ENCODE assay signal across 25 cellular contexts in the genomic region with DNA sequence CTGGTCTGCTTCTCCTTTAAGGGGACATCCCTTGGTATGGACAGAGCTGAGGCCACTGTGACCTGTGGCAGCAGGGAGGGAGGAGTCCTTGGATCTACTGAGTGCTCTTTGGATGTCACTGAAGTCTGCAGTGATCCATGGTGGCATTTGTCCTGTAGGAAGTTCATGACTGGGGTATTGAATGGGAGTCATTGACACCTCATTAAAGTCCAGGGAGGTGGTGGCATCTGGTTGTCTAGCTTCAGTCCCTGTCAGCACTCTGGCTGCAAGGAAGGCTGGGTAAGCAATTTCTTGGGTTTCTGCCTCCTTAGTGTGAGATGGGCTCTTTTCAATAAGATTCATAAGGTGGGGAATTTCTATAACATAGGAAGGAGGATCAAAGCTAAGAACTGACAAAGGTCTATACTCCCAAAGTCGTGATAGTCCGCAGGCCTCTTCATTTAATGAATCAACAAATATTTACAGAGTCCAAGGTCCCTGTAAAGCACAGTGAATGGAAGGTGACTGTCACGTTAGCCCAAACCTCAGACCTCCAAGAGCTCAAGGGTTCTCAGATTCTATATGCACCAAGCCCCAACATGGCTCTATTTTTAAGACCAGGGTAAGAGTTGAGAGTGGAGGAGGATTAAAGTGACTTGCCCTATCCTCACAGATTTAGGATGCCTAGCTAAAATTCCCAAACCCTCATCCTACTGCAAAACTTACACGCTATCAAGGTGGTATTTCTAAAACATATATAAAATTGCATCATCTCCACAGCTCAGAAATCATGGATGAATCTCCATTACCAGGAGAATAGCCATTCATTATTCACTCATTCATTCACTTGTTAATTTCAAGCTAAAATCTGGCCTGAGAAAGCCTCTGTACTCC. TPM values are rescaled to one million over a fixed set of nuclear protein-coding genes. Genes with fewer than 3 reads are reported as not detected.
"Had no signal": no experiment of that assay in that cellular context is flagged by ENCODE, and none has a peak within 500 bp of the region (broad histone marks: within the 10 kb centered on the region; RNA-seq: fewer than 3 reads in every experiment).

No MANE protein-coding gene starts in this region.

- H3K9me3 ChIP-seq: Peyer's patch, SJCRH30, SK-N-SH had no signal

- ATAC-seq: activated T-cell treated with anti-CD3 and anti-CD28 coated beads, Interleukin-2, amount 50 U/mL, for 4 hours; activated T-helper 17 cell treated with anti-CD3 and anti-CD28 coated beads, Interleukin-2, amount 50 U/mL, for 72 hours had no signal

- H3K4me3 Mint-ChIP-seq: activated B cell treated with CpG ODN at 0.5 μM for 24 hours; activated CD4-positive, alpha-beta T cell treated with anti-CD3 and anti-CD28 coated beads, Interleukin-2, amount 10 ng/mL, durations not matched to agents 24 days and 14 days; activated naive CD4-positive, alpha-beta T cell treated with anti-CD3 and anti-CD28 coated beads, Interleukin-2, amount 10 ng/mL, durations not matched to agents 7 days and 5 days; activated naive CD8-positive, alpha-beta T cell treated with anti-CD3 and anti-CD28 coated beads for 36 hours; activated T-cell treated with anti-CD3 and anti-CD28 coated beads, Interleukin-2, amount 50 U/mL, for 4 hours; activated T-helper 17 cell treated with anti-CD3 and anti-CD28 coated beads, Interleukin-2, amount 50 U/mL, for 72 hours had no signal

- H3K4me3 ChIP-seq: Peyer's patch, SJCRH30 had no signal

- H3K4me1 Mint-ChIP-seq: activated B cell treated with CpG ODN at 0.5 μM for 24 hours; activated CD4-positive, alpha-beta T cell treated with anti-CD3 and anti-CD28 coated beads, Interleukin-2, amount 10 ng/mL, durations not matched to agents 24 days and 14 days; activated naive CD4-positive, alpha-beta T cell treated with anti-CD3 and anti-CD28 coated beads, Interleukin-2, amount 10 ng/mL, durations not matched to agents 7 days and 5 days; activated naive CD8-positive, alpha-beta T cell treated with anti-CD3 and anti-CD28 coated beads for 36 hours; activated T-helper 17 cell treated with anti-CD3 and anti-CD28 coated beads, Interleukin-2, amount 50 U/mL, for 72 hours had no signal

- H3K36me3 ChIP-seq: Peyer's patch, SJCRH30 had no signal

- H3K36me3 Mint-ChIP-seq: activated naive CD4-positive, alpha-beta T cell treated with anti-CD3 and anti-CD28 coated beads, Interleukin-2, amount 10 ng/mL, durations not matched to agents 7 days and 5 days; activated naive CD8-positive, alpha-beta T cell treated with anti-CD3 and anti-CD28 coated beads for 36 hours had no signal

- H3K9me3 Mint-ChIP-seq: activated B cell treated with CpG ODN at 0.5 μM for 24 hours; activated CD4-positive, alpha-beta T cell treated with anti-CD3 and anti-CD28 coated beads, Interleukin-2, amount 10 ng/mL, durations not matched to agents 24 days and 14 days; activated naive CD4-positive, alpha-beta T cell treated with anti-CD3 and anti-CD28 coated beads, Interleukin-2, amount 10 ng/mL, durations not matched to agents 7 days and 5 days; activated naive CD8-positive, alpha-beta T cell treated with anti-CD3 and anti-CD28 coated beads for 36 hours; activated T-cell treated with anti-CD3 and anti-CD28 coated beads, Interleukin-2, amount 50 U/mL, for 4 hours; activated T-helper 17 cell treated with anti-CD3 and anti-CD28 coated beads, Interleukin-2, amount 50 U/mL, for 72 hours had no signal

- H3K27me3 ChIP-seq: Peyer's patch had no signal

- DNase-seq: activated B cell treated with CpG ODN at 0.5 μM for 24 hours; activated CD4-positive, alpha-beta T cell treated with anti-CD3 and anti-CD28 coated beads for 1 hour; activated CD4-positive, alpha-beta T cell treated with anti-CD3 and anti-CD28 coated beads, Interleukin-2, amount 10 ng/mL, durations not matched to agents 24 days and 14 days; activated CD4-positive, alpha-beta T cell treated with anti-CD3 and anti-CD28 coated beads, Interleukin-2, amount 50 U/mL, for 48 hours; activated gamma-delta T cell; activated naive CD4-positive, alpha-beta T cell treated with anti-CD3 and anti-CD28 coated beads, Interleukin-2, amount 10 ng/mL, durations not matched to agents 7 days and 5 days; activated naive CD8-positive, alpha-beta T cell treated with anti-CD3 and anti-CD28 coated beads for 36 hours; activated T-cell treated with anti-CD3 and anti-CD28 coated beads, Interleukin-2, amount 50 U/mL, for 4 hours; cerebellar nuclear complex; NCI-H1092; NCI-H1417; NCI-H1694; NCI-H2029; NCI-H2107; NCI-H2171 treated with DMSO at 0.1 percent for 48 hours; NCI-H345; NCI-H510A treated with DMSO at 0.1 percent for 48 hours; Peyer's patch; Right ventricle myocardium superior; SJCRH30; SK-N-SH had no signal

- H3K9me2 ChIP-seq: SK-N-SH had no signal

- H3K4me2 ChIP-seq: SK-N-SH had no signal

- H3K27ac ChIP-seq: Peyer's patch, RWPE1, SJCRH30 had no signal

- FAIRE-seq: colon had no signal

- H3K9ac ChIP-seq: SK-N-SH had no signal

- H3K4me1 ChIP-seq: Peyer's patch, SJCRH30 had no signal

- H3K27ac Mint-ChIP-seq: activated B cell treated with CpG ODN at 0.5 μM for 24 hours; activated CD4-positive, alpha-beta T cell treated with anti-CD3 and anti-CD28 coated beads, Interleukin-2, amount 10 ng/mL, durations not matched to agents 24 days and 14 days; activated naive CD4-positive, alpha-beta T cell treated with anti-CD3 and anti-CD28 coated beads, Interleukin-2, amount 10 ng/mL, durations not matched to agents 7 days and 5 days; activated naive CD8-positive, alpha-beta T cell treated with anti-CD3 and anti-CD28 coated beads for 36 hours; activated T-helper 17 cell treated with anti-CD3 and anti-CD28 coated beads, Interleukin-2, amount 50 U/mL, for 72 hours had no signal

RNA-seq across cellular contexts. Expression of a gene that starts 40.2 kb away (rescaled TPM):
- total RNA-seq: M059J, SJCRH30 had no signal
- polyA plus RNA-seq: SK-N-SH had no signal
